ENCODE assay signal across 8 cellular contexts in genomic region chr7:121766676-121767075, GRCh38.
"Had no signal": no experiment of that assay in that cellular context is flagged by ENCODE, and none has a peak within 500 bp of the region (broad histone marks: within the 10 kb centered on the region; RNA-seq: fewer than 3 reads in every experiment).

No MANE protein-coding gene starts in this region.

- DNase-seq: GM23248, GOT3, H9, HCEC 1CT, KBM-7 had no signal

- H3K4me2 ChIP-seq: KMS-11 had no signal

- H2AFZ ChIP-seq: GM23248 had no signal

- H3K27ac ChIP-seq: GM23248, KMS-11 had no signal

- FAIRE-seq: H54, HTR-8/SVneo had no signal

- H3K9ac ChIP-seq: GM23248, KMS-11 had no signal

- H3K4me3 ChIP-seq: GM23248 had no signal
